In genomic region chr11:45848654-45849081, GRCh38 we compare ENCODE assay signal across 8 cellular contexts. TPM values are rescaled to one million over a fixed set of nuclear protein-coding genes. Genes with fewer than 3 reads are reported as not detected.
A peak's percentile ranks its signal among the peaks of the same experiment; 100 is the strongest.
DNase-seq lines count a peak whose midpoint lies in the region; ATAC-seq and TF ChIP-seq lines count a peak whose summit lies in the region.

No MANE protein-coding gene starts in this region.

- H3K27me3 Mint-ChIP-seq in activated T-cell treated with anti-CD3 and anti-CD28 coated beads, Interleukin-2, amount 50 U/mL, for 24 hours: no peaks in the 10 kb centered on the region

- whole genome bisulfite sequencing in adrenal gland, 4 donors: 40 to 57% (median 51%) methylated on average over 8 of the region's 8 CpGs
- 23% methylated on average over 5 of the region's 8 CpGs for WGBS in right lobe of liver (ENCODE audit: insufficient coverage, low coverage, low lambda C conversion rate, missing lambda C conversion rate)
- 26 to 54% methylated on average over 8 of the region's 8 CpGs for whole genome bisulfite sequencing in thyroid gland, 2 donors

- H3K9me3 ChIP-seq in adrenal gland (replicated peaks in 1 of 3) (no peaks in the 10 kb centered on the region), right lobe of liver (no peaks in the 10 kb centered on the region), thyroid gland (no peaks in the 10 kb centered on the region)

- H3K4me1 Mint-ChIP-seq in activated T-cell treated with anti-CD3 and anti-CD28 coated beads, Interleukin-2, amount 50 U/mL, for 24 hours (ENCODE audit: low read depth): peaks cover 61% of the 10 kb centered on the region

- intact Hi-C loops in adrenal gland (cut with DNase I): no loop called here
- intact Hi-C loops in right lobe of liver (cut with DNase I): no loop called here
- intact Hi-C loops in thyroid gland (cut with DNase I): no loop called here

- H3K36me3 ChIP-seq in adrenal gland (replicated peaks in 1 of 2) (no peaks in the 10 kb centered on the region), right lobe of liver (no peaks in the 10 kb centered on the region), thyroid gland (no peaks in the 10 kb centered on the region)

- H3K4me3 Mint-ChIP-seq in activated T-cell treated with anti-CD3 and anti-CD28 coated beads, Interleukin-2, amount 50 U/mL, for 24 hours: peak overlapping the region; percentile 85

- peak overlapping the region in 1 of 4 donors; percentile 80 for H3K4me3 ChIP-seq in adrenal gland
- peak overlapping the region; percentile 87 to 92 (median 91) for H3K4me3 ChIP-seq in right lobe of liver
- peak overlapping the region in 1 of 3 donors; percentile 92 for H3K4me3 ChIP-seq in thyroid gland (replicated peaks in 1 of 3)

- H3K4me1 ChIP-seq in adrenal gland (replicated peaks in 1 of 2) (peaks cover 22 to 63% of the 10 kb centered on the region in 2 donors), right lobe of liver (peaks cover 0 to 82% (median 31%) of the 10 kb centered on the region in 4 donors), thyroid gland (peaks cover 44 to 60% of the 10 kb centered on the region in 2 donors)

- peak; percentile 9 to 53 (median 21) for ATAC-seq in right lobe of liver
- ATAC-seq in HG03280 (IDR thresholded peaks at IDR 0.05; ENCODE audit: unreplicated experiment): no peak

- H3K27ac Mint-ChIP-seq in activated T-cell treated with anti-CD3 and anti-CD28 coated beads, Interleukin-2, amount 50 U/mL, for 24 hours: no peak overlapping the region

- DNase-seq in activated T-cell treated with anti-CD3 and anti-CD28 coated beads, Interleukin-2, amount 50 U/mL, for 24 hours: no peak
- DNase-seq in activated T-cell treated with anti-CD3 and anti-CD28 coated beads for 4 hours (no peak), adrenal gland (peak in 2 of 7 donors; percentile 15 to 51), right lobe of liver (peak in 1 of 3 donors; percentile 66), thyroid gland (peak; percentile 69 to 74), GM19240 (ENCODE audit: insufficient read length, low spot score) (no peak), NCI-H2196 treated with DMSO at 0.1 percent for 48 hours (lab: John Stamatoyannopoulos, UW; ENCODE audit: unreplicated experiment) (no peak)

- peak overlapping the region in 3 of 5 donors; percentile 94 to 99 (median 98) for H3K27ac ChIP-seq in adrenal gland
- H3K27ac ChIP-seq in right lobe of liver: peak overlapping the region; percentile 91 to 93 (median 93)
- H3K27ac ChIP-seq in thyroid gland: peak overlapping the region; percentile 29 to 98 (median 91)

- H3K27me3 ChIP-seq in adrenal gland: no peaks in the 10 kb centered on the region
- H3K27me3 ChIP-seq in right lobe of liver: no peaks in the 10 kb centered on the region
- no peaks in the 10 kb centered on the region for H3K27me3 ChIP-seq in thyroid gland

- TF ChIP-seq POLR2A in adrenal gland (IDR thresholded peaks at IDR 0.05): no peak
- peak; percentile 59 for TF ChIP-seq POLR2A in right lobe of liver (IDR thresholded peaks at IDR 0.05)
- peak in 1 of 2 donors; percentile 57 for TF ChIP-seq POLR2A in thyroid gland (IDR thresholded peaks at IDR 0.05)

- TF ChIP-seq CTCF in adrenal gland (IDR thresholded peaks at IDR 0.05) (no peak), right lobe of liver (IDR thresholded peaks at IDR 0.05) (no peak), thyroid gland (IDR thresholded peaks at IDR 0.05) (peak in 1 of 6 experiments; percentile 5)

- no peaks in the 10 kb centered on the region for H3K9me3 Mint-ChIP-seq in activated T-cell treated with anti-CD3 and anti-CD28 coated beads, Interleukin-2, amount 50 U/mL, for 24 hours

- peaks cover 2% of the 10 kb centered on the region for H3K36me3 Mint-ChIP-seq in activated T-cell treated with anti-CD3 and anti-CD28 coated beads, Interleukin-2, amount 50 U/mL, for 24 hours (ENCODE audit: low read depth)

RNA-seq across cellular contexts. Expression of gene CRY2, which starts 1.4 kb away (rescaled TPM):
- total RNA-seq in adrenal gland (10 to 100 TPM; 27.2 to 57.4 (median 36.2) TPM), right lobe of liver (100 to 1,000 TPM in 1 of 6 experiments, 10 to 100 TPM in 5; 19.6 to 104 (median 31.5) TPM), thyroid gland (100 to 1,000 TPM in 1 of 4 donors, 10 to 100 TPM in 3; 49.5 to 117 (median 57.8) TPM)
- 10 to 100 TPM; 14.7 to 19.1 (median 14.9) TPM for polyA plus RNA-seq in adrenal gland

RNA-seq across cellular contexts. Expression of gene MAPK8IP1, which starts 36.8 kb away (rescaled TPM):
- total RNA-seq in adrenal gland: 10 to 100 TPM; 28.2 to 73.7 (median 32.6) TPM
- polyA plus RNA-seq in adrenal gland: 10 to 100 TPM; 14.5 to 39.5 (median 33.3) TPM
- 1 to 10 TPM; 1.7 to 6.2 (median 2.6) TPM for total RNA-seq in right lobe of liver
- 10 to 100 TPM in 3 of 4 donors, 1 to 10 TPM in 1; 9.5 to 25.1 (median 17.4) TPM for total RNA-seq in thyroid gland

RNA-seq across cellular contexts. Expression of gene SLC35C1, which starts 43.7 kb away (rescaled TPM):
- 10 to 100 TPM in 6 of 8 donors, 1 to 10 TPM in 2; 8.5 to 17.3 (median 12.4) TPM for total RNA-seq in adrenal gland
- polyA plus RNA-seq in adrenal gland: 1 to 10 TPM; 6.3 to 8.2 (median 7.8) TPM
- total RNA-seq in right lobe of liver: 100 to 1,000 TPM in 3 of 6 experiments, 10 to 100 TPM in 3; 11.6 to 134 (median 83.9) TPM
- total RNA-seq in thyroid gland: 10 to 100 TPM; 11.2 to 15.8 (median 14.0) TPM

RNA-seq across cellular contexts. Expression of gene FREY1, which starts 58.4 kb away (rescaled TPM):
- total RNA-seq in adrenal gland: under 1 TPM in 4 of 8 donors, not detected in 4; 0.35 to 0.94 (median 0.83) TPM
- polyA plus RNA-seq in adrenal gland: under 1 TPM in 2 of 3 donors, not detected in 1; 0.30 to 0.56 TPM
- total RNA-seq in right lobe of liver: under 1 TPM in 3 of 6 experiments, not detected in 3; 0.40 to 0.90 (median 0.42) TPM
- 1 to 10 TPM in 2 of 4 donors, not detected in 2; 1.8 to 2.6 TPM for total RNA-seq in thyroid gland

Comparison
In these comparisons a context has a peak if more than half of its experiments do, and no peak if none do; other contexts are left out.
1. DNase-seq: peak in thyroid gland (2 of 2); none in activated T-cell treated with anti-CD3 and anti-CD28 coated beads, Interleukin-2, amount 50 U/mL, for 24 hours (single experiment), activated T-cell treated with anti-CD3 and anti-CD28 coated beads for 4 hours (single experiment), GM19240 (single experiment) and NCI-H2196 treated with DMSO at 0.1 percent for 48 hours (single experiment).
2. Peak in every context shown above with its lines, with median percentiles within 50 percentile points of each other: H3K27ac ChIP-seq.